In genomic region chr12:76634074-76634570, GRCh38 we compare ENCODE assay signal across 1 cellular context.
TF ChIP-seq lines count a peak whose summit lies in the region.

No MANE protein-coding gene starts in this region.

TF ChIP-seq in K562, 482 proteins besides CTCF, POLR2A, EP300 and RAD21:
- TF ChIP-seq FOXO4 (CRISPR knock-in tag; IDR thresholded peaks at IDR 0.05) (no peak), RBM14 (IDR thresholded peaks at IDR 0.05; ENCODE audit: borderline replicate concordance, insufficient read depth, low read depth, low read length) (no peak), PRDM10 (IDR thresholded peaks at IDR 0.05; ENCODE audit: partially characterized antibody) (peak; percentile 55)
